In genomic region chr4:55842312-55842711, GRCh38 we compare ENCODE assay signal across 13 cellular contexts. TPM values are rescaled to one million over a fixed set of nuclear protein-coding genes. Genes with fewer than 3 reads are reported as not detected.
"Had no signal": no experiment of that assay in that cellular context is flagged by ENCODE, and none has a peak within 500 bp of the region (broad histone marks: within the 10 kb centered on the region; RNA-seq: fewer than 3 reads in every experiment).

No MANE protein-coding gene starts in this region.

RNA-seq across cellular contexts. Expression of gene EXOC1L, which starts 22.7 kb away (rescaled TPM):
- total RNA-seq: activated CD4-positive, alpha-beta memory T cell treated with anti-CD3 and anti-CD28 coated beads, Interleukin-2, amount 10 ng/mL, durations not matched to agents 7 days and 5 days; activated CD4-positive, alpha-beta T cell treated with anti-CD3 and anti-CD28 coated beads, Interleukin-2, amount 10 ng/mL, durations not matched to agents 7 days and 5 days; activated naive CD4-positive, alpha-beta T cell treated with anti-CD3 and anti-CD28 coated beads, Interleukin-2, amount 50 U/mL, for 72 hours; activated naive CD8-positive, alpha-beta T cell treated with anti-CD3 and anti-CD28 coated beads, Interleukin-2, amount 10 ng/mL, durations not matched to agents 7 days and 5 days; activated T-cell treated with anti-CD3 and anti-CD28 coated beads, Interleukin-2, amount 50 U/mL, for 72 hours; ascending aorta; breast epithelium; cardiac muscle cell; esophagus muscularis mucosa; foreskin keratinocyte; gastrocnemius medialis; heart left ventricle; T-helper 1 cell treated with Interleukin-12 subunit alpha and Interleukin-12 subunit beta and Interleukin-4 antibody, amounts not matched to agents 30 ng/mL and 1 ng/mL, for 36 hours had no signal
- polyA plus RNA-seq: foreskin keratinocyte, heart left ventricle had no signal
